Comparison of ENCODE assay signal across 10 cellular contexts in genomic region chr6:103797738-103798137, GRCh38.
DNase-seq lines count a peak whose midpoint lies in the region; ATAC-seq and TF ChIP-seq lines count a peak whose summit lies in the region.
"Had no signal": no experiment of that assay in that cellular context is flagged by ENCODE, and none has a peak within 500 bp of the region (broad histone marks: within the 10 kb centered on the region; RNA-seq: fewer than 3 reads in every experiment).

No MANE protein-coding gene starts in this region.

- TF ChIP-seq POLR2A in suprapubic skin (IDR thresholded peaks at IDR 0.05), result no peak

- DNase-seq in NCI-H1694 treated with DMSO at 0.1 percent for 48 hours (lab: John Stamatoyannopoulos, UW) (peak; percentile 67), adipocyte (ENCODE audit: low read depth) (peak; percentile 16), nephron progenitor cell (no peak), HuH-7 (ENCODE audit: low spot score) (no peak), suprapubic skin (ENCODE audit: low spot score in 2 of 2) (no peak)
- DNase-seq in activated CD8-positive, alpha-beta T cell treated with anti-CD3 and anti-CD28 coated beads for 36 hours, result no peak
- DNase-seq in activated CD4-positive, alpha-beta memory T cell treated with anti-CD3 and anti-CD28 coated beads for 36 hours, result no peak
- DNase-seq: adrenal gland had no signal

- no peak overlapping the region for H3K27ac Mint-ChIP-seq in nephron progenitor cell
- no peak overlapping the region for H3K27ac Mint-ChIP-seq in activated CD8-positive, alpha-beta T cell treated with anti-CD3 and anti-CD28 coated beads for 36 hours
- H3K27ac Mint-ChIP-seq in activated CD4-positive, alpha-beta memory T cell treated with anti-CD3 and anti-CD28 coated beads for 36 hours, result no peak overlapping the region
- H3K27ac Mint-ChIP-seq: T-helper 1 cell treated with Interleukin-12 subunit alpha and Interleukin-12 subunit beta and Interleukin-4 antibody, amounts not matched to agents 30 μg/mL and 1 μg/mL, for 36 hours had no signal

- no peaks in the 10 kb centered on the region for H3K36me3 ChIP-seq in adipocyte (ENCODE audit: control insufficient read depth, insufficient read depth, low read length, severe bottlenecking)
- no peaks in the 10 kb centered on the region for H3K36me3 ChIP-seq in suprapubic skin
- H3K36me3 ChIP-seq: adrenal gland had no signal

- POLR2A ChIA-PET in activated CD8-positive, alpha-beta T cell treated with anti-CD3 and anti-CD28 coated beads for 36 hours (lab: Charles Lee), result no interaction called here
- POLR2A ChIA-PET in activated CD4-positive, alpha-beta memory T cell treated with anti-CD3 and anti-CD28 coated beads for 36 hours (lab: Charles Lee), result no interaction called here

- peaks cover 5% of the 10 kb centered on the region for H3K4me1 Mint-ChIP-seq in nephron progenitor cell
- H3K4me1 Mint-ChIP-seq in activated CD8-positive, alpha-beta T cell treated with anti-CD3 and anti-CD28 coated beads for 36 hours (ENCODE audit: low read depth), result no peaks in the 10 kb centered on the region
- no peaks in the 10 kb centered on the region for H3K4me1 Mint-ChIP-seq in activated CD4-positive, alpha-beta memory T cell treated with anti-CD3 and anti-CD28 coated beads for 36 hours (ENCODE audit: low read depth)

- H3K27ac ChIP-seq in suprapubic skin, result no peak overlapping the region
- H3K27ac ChIP-seq: adrenal gland had no signal

- H3K4me3 ChIP-seq in adipocyte (ENCODE audit: low read length) (no peak overlapping the region), suprapubic skin (no peak overlapping the region)
- H3K4me3 ChIP-seq: adrenal gland had no signal

- H3K9me3 ChIP-seq in adipocyte (ENCODE audit: control insufficient read depth, low read length) (no peaks in the 10 kb centered on the region), suprapubic skin (no peaks in the 10 kb centered on the region)
- H3K9me3 ChIP-seq: adrenal gland had no signal

- ATAC-seq in activated CD8-positive, alpha-beta T cell treated with anti-CD3 and anti-CD28 coated beads for 36 hours, result no peak

- peak; percentile 10; the same call in 1 of the 2 replicates for TF ChIP-seq CTCF in GM12874 (IDR thresholded peaks at IDR 0.05; ENCODE audit: insufficient read depth, low read depth, low read length)
- TF ChIP-seq CTCF in nephron progenitor cell (IDR thresholded peaks at IDR 0.05), result peak; percentile 55
- TF ChIP-seq CTCF in activated CD8-positive, alpha-beta T cell treated with anti-CD3 and anti-CD28 coated beads for 36 hours (IDR thresholded peaks at IDR 0.05), result no peak
- no peak for TF ChIP-seq CTCF in suprapubic skin (IDR thresholded peaks at IDR 0.05)

- H3K27me3 Mint-ChIP-seq in nephron progenitor cell (ENCODE audit: low read depth, poor library complexity), result no peaks in the 10 kb centered on the region
- H3K27me3 Mint-ChIP-seq in activated CD8-positive, alpha-beta T cell treated with anti-CD3 and anti-CD28 coated beads for 36 hours, result no peaks in the 10 kb centered on the region
- no peaks in the 10 kb centered on the region for H3K27me3 Mint-ChIP-seq in activated CD4-positive, alpha-beta memory T cell treated with anti-CD3 and anti-CD28 coated beads for 36 hours

- no peak overlapping the region for H3K4me3 Mint-ChIP-seq in nephron progenitor cell
- no peak overlapping the region for H3K4me3 Mint-ChIP-seq in activated CD8-positive, alpha-beta T cell treated with anti-CD3 and anti-CD28 coated beads for 36 hours
- H3K4me3 Mint-ChIP-seq in activated CD4-positive, alpha-beta memory T cell treated with anti-CD3 and anti-CD28 coated beads for 36 hours, result no peak overlapping the region
- H3K4me3 Mint-ChIP-seq: T-helper 1 cell treated with Interleukin-12 subunit alpha and Interleukin-12 subunit beta and Interleukin-4 antibody, amounts not matched to agents 30 μg/mL and 1 μg/mL, for 36 hours had no signal

- H3K4me1 ChIP-seq in adipocyte (ENCODE audit: control insufficient read depth, insufficient read depth, low read length) (no peaks in the 10 kb centered on the region), suprapubic skin (no peaks in the 10 kb centered on the region)
- H3K4me1 ChIP-seq: adrenal gland had no signal

- intact Hi-C loops in activated CD8-positive, alpha-beta T cell treated with anti-CD3 and anti-CD28 coated beads for 36 hours (cut with micrococcal nuclease), result no loop called here
- intact Hi-C loops in activated CD4-positive, alpha-beta memory T cell treated with anti-CD3 and anti-CD28 coated beads for 36 hours (cut with micrococcal nuclease), result no loop called here

- no peak for TF ChIP-seq EP300 in suprapubic skin (IDR thresholded peaks at IDR 0.05)

- WGBS in suprapubic skin, result 42% methylated on average over 1 of the region's 1 CpG

- CTCF ChIA-PET in activated CD8-positive, alpha-beta T cell treated with anti-CD3 and anti-CD28 coated beads for 36 hours (lab: Charles Lee), result no interaction called here
- CTCF ChIA-PET in activated CD4-positive, alpha-beta memory T cell treated with anti-CD3 and anti-CD28 coated beads for 36 hours (lab: Charles Lee), result interaction anchor here (0.6 kb wide), 1 partner anchor 258 kb away, joined by 3 read pairs; no protein-coding TSS in a partner anchor

- H3K9me3 Mint-ChIP-seq in nephron progenitor cell, result peaks cover 10% of the 10 kb centered on the region
- H3K9me3 Mint-ChIP-seq in activated CD8-positive, alpha-beta T cell treated with anti-CD3 and anti-CD28 coated beads for 36 hours, result peaks cover 2% of the 10 kb centered on the region
- peaks cover 6% of the 10 kb centered on the region for H3K9me3 Mint-ChIP-seq in activated CD4-positive, alpha-beta memory T cell treated with anti-CD3 and anti-CD28 coated beads for 36 hours
- H3K9me3 Mint-ChIP-seq: T-helper 1 cell treated with Interleukin-12 subunit alpha and Interleukin-12 subunit beta and Interleukin-4 antibody, amounts not matched to agents 30 μg/mL and 1 μg/mL, for 36 hours had no signal

- no peaks in the 10 kb centered on the region for H3K36me3 Mint-ChIP-seq in nephron progenitor cell (ENCODE audit: low read depth)
- no peaks in the 10 kb centered on the region for H3K36me3 Mint-ChIP-seq in activated CD8-positive, alpha-beta T cell treated with anti-CD3 and anti-CD28 coated beads for 36 hours (ENCODE audit: low read depth)
- no peaks in the 10 kb centered on the region for H3K36me3 Mint-ChIP-seq in activated CD4-positive, alpha-beta memory T cell treated with anti-CD3 and anti-CD28 coated beads for 36 hours

- H3K9ac ChIP-seq in adipocyte (ENCODE audit: low read length), result no peak overlapping the region

- H3K27me3 ChIP-seq in adipocyte (replicated peaks; ENCODE audit: control insufficient read depth, insufficient read depth, low read length), result no peaks in the 10 kb centered on the region
- no peaks in the 10 kb centered on the region for H3K27me3 ChIP-seq in suprapubic skin
- H3K27me3 ChIP-seq: adrenal gland had no signal

Comparison
In these comparisons a context has a peak if more than half of its experiments do, and no peak if none do; other contexts are left out.
1. CTCF ChIP-seq: peak in GM12874 (single experiment) and nephron progenitor cell (single experiment); none in activated CD8-positive, alpha-beta T cell treated with anti-CD3 and anti-CD28 coated beads for 36 hours (single experiment) and suprapubic skin (0 of 2).
2. DNase-seq: peak in NCI-H1694 treated with DMSO at 0.1 percent for 48 hours (single experiment) and adipocyte (single experiment); none in nephron progenitor cell (single experiment), activated CD8-positive, alpha-beta T cell treated with anti-CD3 and anti-CD28 coated beads for 36 hours (single experiment), HuH-7 (single experiment), suprapubic skin (0 of 2) and activated CD4-positive, alpha-beta memory T cell treated with anti-CD3 and anti-CD28 coated beads for 36 hours (single experiment).